In the genomic region with DNA sequence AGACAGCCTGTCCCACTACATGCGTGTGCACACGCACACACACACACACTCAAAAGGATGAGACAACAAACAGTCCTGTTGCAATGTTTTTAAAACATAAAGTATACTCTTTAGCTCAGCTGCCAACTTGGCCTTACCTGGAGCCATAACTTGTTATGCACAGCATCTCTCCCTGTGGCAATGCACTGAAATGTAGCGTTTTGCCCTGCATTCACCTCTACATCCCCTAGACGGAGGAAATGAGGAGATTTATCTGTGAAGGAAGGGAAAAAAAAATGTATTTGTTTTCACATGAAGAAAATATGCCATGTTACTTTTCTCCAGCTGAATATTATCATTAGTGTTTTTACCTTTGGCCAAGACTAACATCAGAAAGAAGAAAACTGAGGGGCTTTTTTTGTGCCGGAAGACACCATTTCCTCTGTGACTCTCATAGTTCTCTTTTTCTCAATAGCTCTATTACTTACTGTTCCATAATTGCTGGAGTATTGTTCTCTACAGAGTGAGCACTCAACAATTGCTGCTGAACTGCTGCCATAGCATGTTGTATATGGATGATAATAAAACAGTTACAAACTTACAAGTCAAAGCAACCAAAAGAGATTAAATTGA, we compare ENCODE assay signal across 11 cellular contexts.
DNase-seq lines count a peak whose midpoint lies in the region; ATAC-seq, FAIRE-seq and TF ChIP-seq lines count a peak whose summit lies in the region.
"Had no signal": no experiment of that assay in that cellular context is flagged by ENCODE, and none has a peak within 500 bp of the region (broad histone marks: within the 10 kb centered on the region; RNA-seq: fewer than 3 reads in every experiment).

No MANE protein-coding gene starts in this region.

- intact Hi-C loops in HepG2 (cut with micrococcal nuclease; ENCODE audit: unreplicated experiment) (no loop called here), right lobe of liver (cut with DNase I) (no loop called here), left ventricle myocardium superior (cut with micrococcal nuclease) (no loop called here)

- no TSS peak for BruUV-seq in HepG2 (replicated peaks; lab: Mats Ljungman, UMichigan)

- no peak for DNase-seq in HepG2 (ENCODE audit: low spot score)
- DNase-seq in right lobe of liver: no peak
- DNase-seq in H7: no peak
- no peak for DNase-seq in HPDE6-E6E7 (ENCODE audit: extremely low spot score)
- DNase-seq in left ventricle myocardium superior: no peak
- no peak for DNase-seq in DMS114 treated with DMSO at 0.1 percent for 48 hours (lab: John Stamatoyannopoulos, UW; ENCODE audit: unreplicated experiment)
- DNase-seq: NCI-H2029 treated with DMSO at 0.1 percent for 48 hours had no signal

- H3K36me3 ChIP-seq in HepG2 (replicated peaks in 1 of 2; ENCODE audit: control insufficient read depth in 1 of 2, insufficient read depth in 2 of 2, low read length in 2 of 2): peaks cover 17 to 36% of the 10 kb centered on the region in 2 experiments
- no peaks in the 10 kb centered on the region for H3K36me3 ChIP-seq in right lobe of liver
- no peaks in the 10 kb centered on the region for H3K36me3 ChIP-seq in OCI-LY3 (replicated peaks; ENCODE audit: low read depth, low read length)
- H3K36me3 ChIP-seq in H7 (replicated peaks; ENCODE audit: control insufficient read depth, insufficient read depth, low read length): no peaks in the 10 kb centered on the region; the same call in 1 of the 2 replicates

- WGBS in HepG2 (ENCODE audit: low lambda C conversion rate): 99% methylated on average over 5 of the region's 5 CpGs
- 58% methylated on average over 5 of the region's 5 CpGs for WGBS in right lobe of liver (ENCODE audit: insufficient coverage, low coverage, low lambda C conversion rate, missing lambda C conversion rate)

- ATAC-seq in HepG2 (no peak), right lobe of liver (no peak), HG02870 (IDR thresholded peaks at IDR 0.05; ENCODE audit: unreplicated experiment) (peak; percentile 69), left ventricle myocardium superior (no peak)

- H3K79me2 ChIP-seq in HepG2 (ENCODE audit: insufficient read depth, low read length) (no peaks in the 10 kb centered on the region), OCI-LY3 (ENCODE audit: low read length) (no peaks in the 10 kb centered on the region)

- TF ChIP-seq POLR2A in HepG2 (IDR thresholded peaks at IDR 0.05; ENCODE audit: insufficient read depth in 1 of 2, low read depth in 2 of 2, low read length in 2 of 2): no peak
- TF ChIP-seq POLR2A in right lobe of liver (IDR thresholded peaks at IDR 0.05): no peak

- H3K27ac ChIP-seq in HepG2 (ENCODE audit: extremely low read length, insufficient read depth, low read length): no peak overlapping the region
- H3K27ac ChIP-seq in right lobe of liver: no peak overlapping the region
- H3K27ac ChIP-seq in OCI-LY3 (ENCODE audit: low read length): no peak overlapping the region; the same call in 1 of the 2 replicates
- H3K27ac ChIP-seq: SJSA1 had no signal

- no peaks in the 10 kb centered on the region for H3K4me1 ChIP-seq in HepG2 (ENCODE audit: insufficient read depth, low read length)
- H3K4me1 ChIP-seq in right lobe of liver: no peaks in the 10 kb centered on the region
- H3K4me1 ChIP-seq in OCI-LY3 (ENCODE audit: low read length): peaks cover 19% of the 10 kb centered on the region

- H3K9me3 ChIP-seq in HepG2 (ENCODE audit: low read length) (no peaks in the 10 kb centered on the region), right lobe of liver (no peaks in the 10 kb centered on the region), OCI-LY3 (ENCODE audit: insufficient read depth, low read length) (no peaks in the 10 kb centered on the region)
- H3K9me3 ChIP-seq: SJSA1 had no signal

- POLR2A ChIA-PET in HepG2 (lab: Yijun Ruan, JAX): no interaction called here

- no peak for TF ChIP-seq CTCF in HepG2 (CRISPR knock-in tag; IDR thresholded peaks at IDR 0.05)
- no peak for TF ChIP-seq CTCF in right lobe of liver (IDR thresholded peaks at IDR 0.05)
- no peak for TF ChIP-seq CTCF in OCI-LY3 (IDR thresholded peaks at IDR 0.05; ENCODE audit: low read depth, low read length)

- no peak for FAIRE-seq in HepG2 (lab: Jason Lieb, UNC)

- H4K20me1 ChIP-seq in HepG2 (ENCODE audit: insufficient read depth, low read length) (no peaks in the 10 kb centered on the region), OCI-LY3 (ENCODE audit: insufficient read depth, low read length) (no peaks in the 10 kb centered on the region)

- in situ Hi-C loops in HepG2 (cut with HindIII; ENCODE audit: extremely low pct_ligation_motif_present, low pct_unique_long_range_greater_than_20kb): no loop called here

- H3K4me2 ChIP-seq in HepG2 (ENCODE audit: low read depth, low read length) (no peak overlapping the region), OCI-LY3 (ENCODE audit: low read length) (peak overlapping the region; percentile 48)

- H3K27me3 ChIP-seq in HepG2 (ENCODE audit: control insufficient read depth in 1 of 2, insufficient read depth in 2 of 2, low read length in 2 of 2) (no peaks in the 10 kb centered on the region), right lobe of liver (no peaks in the 10 kb centered on the region), OCI-LY3 (ENCODE audit: low read depth, low read length) (no peaks in the 10 kb centered on the region), H7 (ENCODE audit: control insufficient read depth, insufficient read depth, low read length) (no peaks in the 10 kb centered on the region)
- H3K27me3 ChIP-seq: SJSA1 had no signal

- no peak overlapping the region for H2AFZ ChIP-seq in HepG2 (ENCODE audit: low read length)
- no peak overlapping the region for H2AFZ ChIP-seq in OCI-LY3 (ENCODE audit: low read depth, low read length)

- no peak for TF ChIP-seq RAD21 in HepG2 (CRISPR knock-in tag; IDR thresholded peaks at IDR 0.05)

- TF ChIP-seq EP300 in HepG2 (IDR thresholded peaks at IDR 0.05; ENCODE audit: low read depth in 2 of 2, low read length in 2 of 2): no peak
- no peak for TF ChIP-seq EP300 in HepG2 (CRISPR knock-in tag; IDR thresholded peaks at IDR 0.05; ENCODE audit: borderline replicate concordance)

- CTCF ChIA-PET in HepG2 (lab: Yijun Ruan, JAX; ENCODE audit: low intra/inter-chr PET ratio, low total read pairs): no interaction called here

- no peak overlapping the region for H3K9ac ChIP-seq in HepG2 (ENCODE audit: insufficient read depth, low read depth, low read length)
- no peak overlapping the region for H3K9ac ChIP-seq in OCI-LY3 (ENCODE audit: low read length)

- H3K4me3 ChIP-seq in HepG2 (replicated peaks in 1 of 3; ENCODE audit: insufficient read depth in 1 of 3, low read depth in 2 of 3, low read length in 3 of 3): no peak overlapping the region
- H3K4me3 ChIP-seq in right lobe of liver: no peak overlapping the region
- no peak overlapping the region for H3K4me3 ChIP-seq in OCI-LY3 (ENCODE audit: low read length)
- no peak overlapping the region for H3K4me3 ChIP-seq in H7 (ENCODE audit: insufficient read depth, low read depth, low read length)
- H3K4me3 ChIP-seq: lung, SJSA1 had no signal

TF ChIP-seq in HepG2, 621 proteins besides CTCF, POLR2A, EP300 and RAD21:
- TF ChIP-seq RBM22 (optimal IDR thresholded peaks at IDR 0.05; ENCODE audit: low read length) (peak; percentile 51), ZZZ3 (CRISPR knock-in tag; IDR thresholded peaks at IDR 0.05; ENCODE audit: borderline replicate concordance) (no peak)
